6 cellular contexts compared by ENCODE assay signal in the genomic region with DNA sequence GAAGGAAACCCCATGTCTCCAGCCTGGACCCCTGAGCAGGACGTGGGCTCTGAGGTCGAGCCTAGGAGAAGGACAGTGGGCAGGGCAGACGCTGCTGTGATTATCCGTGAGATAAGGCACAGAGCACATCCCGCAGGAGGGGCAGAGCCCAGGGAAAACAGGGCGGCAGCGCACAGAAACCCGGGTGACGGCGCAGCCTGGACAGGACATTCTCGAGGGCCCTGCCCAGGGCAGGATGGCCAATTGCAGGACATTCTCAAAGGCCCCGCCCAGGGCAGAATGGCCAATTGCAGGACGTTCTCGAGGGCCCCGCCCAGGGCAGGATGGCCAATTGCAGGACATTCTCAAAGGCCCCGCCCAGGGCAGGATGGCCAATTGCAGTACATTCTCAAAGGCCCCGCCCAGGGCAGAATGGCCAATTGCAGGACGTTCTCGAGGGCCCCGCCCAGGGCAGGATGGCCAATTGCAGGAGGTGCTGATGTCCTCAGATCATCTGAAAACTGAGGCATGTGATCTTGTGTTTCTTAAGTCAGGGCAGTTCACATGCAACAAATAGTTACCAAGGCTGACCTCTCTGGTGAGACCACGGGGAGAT.
DNase-seq lines count a peak whose midpoint lies in the region; ATAC-seq, FAIRE-seq and TF ChIP-seq lines count a peak whose summit lies in the region.
"Not testable (repeated sequence)": the region's sequence is repeated elsewhere in the genome, so short reads cannot be mapped to it uniquely, and the experiment has no call there.

No MANE protein-coding gene starts in this region.

- not testable (repeated sequence) for H4K8ac ChIP-seq in H1 (ENCODE audit: extremely low read depth, insufficient read depth, low read length); neuronal stem cell (ENCODE audit: low read depth, low read length)

- in situ Hi-C loops in Caki2 (cut with HindIII; ENCODE audit: low pct_unique_long_range_greater_than_20kb, low sequenced_read_pairs), result not testable (repeated sequence)

- not testable (repeated sequence) for TF ChIP-seq CTCF in WTC11 (IDR thresholded peaks at IDR 0.05); H1 (IDR thresholded peaks at IDR 0.05; ENCODE audit: control extremely low read depth in 1 of 3, insufficient read depth in 1 of 3, low read depth in 1 of 3, low read length in 3 of 3)

- POLR2A ChIA-PET in WTC11 (lab: Charles Lee), result not testable (repeated sequence)
- POLR2A ChIA-PET in H1 (lab: Charles Lee; ENCODE audit: partially characterized antibody), result interaction anchor here (0.9 to 1.0 kb wide), 2 partner anchors 11 to 51 kb away, joined by 3 read pairs; no protein-coding TSS in a partner anchor

- not testable (repeated sequence) for TF ChIP-seq EP300 in H1 (IDR thresholded peaks at IDR 0.05; ENCODE audit: borderline replicate concordance in 1 of 2, low read depth in 2 of 2, low read length in 2 of 2)

- not testable (repeated sequence) for TF ChIP-seq RAD21 in H1 (IDR thresholded peaks at IDR 0.05 in 1 of 2, conservative IDR thresholded peaks at IDR 0.05 in 1 of 2; ENCODE audit: low read depth in 2 of 2, low read length in 2 of 2)

- not testable (repeated sequence) for H3K14ac ChIP-seq in H1 (ENCODE audit: insufficient read length); neuronal stem cell (ENCODE audit: low read length)

- FAIRE-seq in H1 (lab: Jason Lieb, UNC), result not testable (repeated sequence)

- H3K18ac ChIP-seq in H1 (ENCODE audit: extremely low read depth, low read length), result not testable (repeated sequence)
- H3K18ac ChIP-seq in neuronal stem cell (ENCODE audit: low read length), result peak overlapping the region; percentile 49

- not testable (repeated sequence) for H3K4me3 Mint-ChIP-seq in WTC11

- not testable (repeated sequence) for H3K23ac ChIP-seq in H1 (ENCODE audit: insufficient read length); neuronal stem cell (ENCODE audit: low read depth, low read length, poor library complexity)

- H2BK5ac ChIP-seq in H1 (ENCODE audit: low read depth, low read length), result peak overlapping the region; percentile 11; the same call in 1 of the 2 replicates
- not testable (repeated sequence) for H2BK5ac ChIP-seq in neuronal stem cell (ENCODE audit: low read length)

- not testable (repeated sequence) for H3K23me2 ChIP-seq in H1 (ENCODE audit: low read depth, low read length)

- CTCF ChIA-PET in WTC11 (lab: Charles Lee); H1 (lab: Charles Lee; ENCODE audit: partially characterized antibody): not testable (repeated sequence)

- H3K27me3 Mint-ChIP-seq in WTC11 (ENCODE audit: low read depth), result peaks cover 46% of the 10 kb centered on the region

- not testable (repeated sequence) for H3K36me3 ChIP-seq in Karpas-422 (ENCODE audit: insufficient read depth, low read length); H1 (ENCODE audit: control insufficient read depth in 2 of 4, insufficient read depth in 4 of 4, low read length in 3 of 4); neuronal stem cell (replicated peaks in 1 of 2; ENCODE audit: control insufficient read depth in 2 of 2, insufficient read depth in 2 of 2, low read length in 2 of 2)

- H3K9me3 Mint-ChIP-seq in WTC11, result not testable (repeated sequence)

- not testable (repeated sequence) for H3K27me3 ChIP-seq in Karpas-422 (ENCODE audit: low read length); H1 (replicated peaks in 1 of 4; ENCODE audit: control insufficient read depth in 3 of 4, extremely low read depth in 1 of 4, insufficient read depth in 3 of 4, low read length in 3 of 4); neuronal stem cell (ENCODE audit: control insufficient read depth in 3 of 3, insufficient read depth in 3 of 3, low read depth in 1 of 3, low read length in 3 of 3)

- DNase-seq in Caki2 (ENCODE audit: low read depth) (peak; percentile 45), Karpas-422 (peak; percentile 41), RPMI8226 (peak; percentile 73)
- not testable (repeated sequence) for DNase-seq in WTC11 (ENCODE audit: low spot score); H1 (ENCODE audit: low read depth in 1 of 2, low spot score in 2 of 2); neuronal stem cell (ENCODE audit: low spot score)

- not testable (repeated sequence) for H3K4ac ChIP-seq in H1 (replicated peaks; ENCODE audit: insufficient read length, low read depth, low read length); neuronal stem cell (ENCODE audit: low read length)

- not testable (repeated sequence) for H3K27ac Mint-ChIP-seq in WTC11

- H2BK15ac ChIP-seq in H1 (ENCODE audit: low read length), result 0 out of 2 replicates have a peak overlapping the region, but pooled peaks have one; percentile 61
- H2BK15ac ChIP-seq in neuronal stem cell (ENCODE audit: low read length), result not testable (repeated sequence)

- not testable (repeated sequence) for H2BK20ac ChIP-seq in H1 (ENCODE audit: low read length)

- H3K9me2 ChIP-seq in Karpas-422 (replicated peaks; ENCODE audit: insufficient read depth, low read length), result not testable (repeated sequence)

- H2BK120ac ChIP-seq in H1 (replicated peaks; ENCODE audit: low read depth, low read length); neuronal stem cell (ENCODE audit: low read depth, low read length): not testable (repeated sequence)

- H3K4me3 ChIP-seq in Karpas-422 (ENCODE audit: low read length); H1 (ENCODE audit: extremely low read depth in 1 of 4, insufficient read depth in 2 of 4, low read depth in 3 of 4, low read length in 4 of 4); neuronal stem cell (ENCODE audit: low read length in 2 of 2): not testable (repeated sequence)

- WGBS in H1 (ENCODE audit: extremely low coverage in 1 of 2, insufficient coverage in 1 of 2, insufficient read length in 1 of 2, insufficient replicate concordance in 2 of 2, low coverage in 1 of 2, low lambda C conversion rate in 2 of 2, missing lambda C conversion rate in 1 of 2), 2 experiments, result 85% methylated on average over 20 of the region's 21 CpGs; no CpG with 5 or more reads in 1 of the 2 experiments
- WGBS in neuronal stem cell (ENCODE audit: extremely low coverage in 2 of 2, insufficient read length in 2 of 2, insufficient replicate concordance in 1 of 2), 2 donors, result no CpG with 5 or more reads among the region's 21 CpGs

- not testable (repeated sequence) for H3K4me1 ChIP-seq in Karpas-422 (ENCODE audit: low read length); H1 (replicated peaks in 1 of 4; ENCODE audit: control insufficient read depth in 3 of 4, insufficient read depth in 4 of 4, low read length in 3 of 4)
- peaks cover 7 to 11% of the 10 kb centered on the region in 2 donors for H3K4me1 ChIP-seq in neuronal stem cell (ENCODE audit: control insufficient read depth in 2 of 2, insufficient read depth in 1 of 2, low read depth in 1 of 2, low read length in 2 of 2)

- H3K4me2 ChIP-seq in Karpas-422 (ENCODE audit: low read depth, low read length, poor library complexity, severe bottlenecking); H1 (ENCODE audit: insufficient read depth in 1 of 2, low read depth in 2 of 2, low read length in 2 of 2); neuronal stem cell (ENCODE audit: insufficient read depth, low read length, poor library complexity, severe bottlenecking): not testable (repeated sequence)

- not testable (repeated sequence) for H3K56ac ChIP-seq in H1 (replicated peaks; ENCODE audit: insufficient read length, low read depth, low read length)

- not testable (repeated sequence) for H3K9me3 ChIP-seq in Karpas-422 (ENCODE audit: low read length); H1 (ENCODE audit: insufficient read depth in 2 of 2, low read depth in 1 of 2, low read length in 1 of 2); neuronal stem cell (replicated peaks in 1 of 2; ENCODE audit: control insufficient read depth in 2 of 2, insufficient read depth in 1 of 2, low read depth in 1 of 2, low read length in 2 of 2)

- not testable (repeated sequence) for H3K27ac ChIP-seq in Karpas-422 (ENCODE audit: low read length); H1 (ENCODE audit: low read depth, low read length); neuronal stem cell (replicated peaks; ENCODE audit: low read length)

- ATAC-seq in WTC11, result 0 out of 2 replicates have a peak, but pooled peaks have one; percentile 17

- not testable (repeated sequence) for H4K20me1 ChIP-seq in Karpas-422 (ENCODE audit: insufficient read depth, low read depth, low read length); H1 (replicated peaks in 1 of 2; ENCODE audit: control insufficient read depth in 1 of 2, insufficient read depth in 2 of 2, low read length in 2 of 2)

- H3K36me3 Mint-ChIP-seq in WTC11, result not testable (repeated sequence)

- not testable (repeated sequence) for H3K9ac ChIP-seq in Karpas-422 (ENCODE audit: low read length); H1 (replicated peaks in 1 of 4; ENCODE audit: extremely low read depth in 1 of 4, low read depth in 3 of 4, low read length in 3 of 4); neuronal stem cell (ENCODE audit: low read depth, low read length, poor library complexity)

- not testable (repeated sequence) for H2AFZ ChIP-seq in Karpas-422 (ENCODE audit: low read length); H1 (ENCODE audit: low read length); neuronal stem cell (ENCODE audit: low read length)

- H3K79me2 ChIP-seq in Karpas-422 (ENCODE audit: low read length); H1 (ENCODE audit: control insufficient read depth in 1 of 2, insufficient read depth in 2 of 2, low read length in 2 of 2): not testable (repeated sequence)

- H3K79me1 ChIP-seq in H1 (ENCODE audit: low read depth, low read length); neuronal stem cell (ENCODE audit: low read depth, low read length): not testable (repeated sequence)

- not testable (repeated sequence) for H2AK5ac ChIP-seq in H1 (ENCODE audit: low read depth, low read length)
- peak overlapping the region; percentile 98 for H2AK5ac ChIP-seq in neuronal stem cell (ENCODE audit: low read depth, low read length)

- not testable (repeated sequence) for TF ChIP-seq POLR2A in H1 (IDR thresholded peaks at IDR 0.05; ENCODE audit: control extremely low read depth in 1 of 2, low read depth in 2 of 2, low read length in 2 of 2)

- H3K4me1 Mint-ChIP-seq in WTC11, result not testable (repeated sequence)

- not testable (repeated sequence) for H4K91ac ChIP-seq in H1 (replicated peaks; ENCODE audit: insufficient read length, low read length); neuronal stem cell (ENCODE audit: low read depth, low read length, poor library complexity)

- not testable (repeated sequence) for H2BK12ac ChIP-seq in H1 (ENCODE audit: low read depth, low read length); neuronal stem cell (ENCODE audit: low read length)

- H4K5ac ChIP-seq in H1 (ENCODE audit: insufficient read length, low read depth, low read length), result not testable (repeated sequence)
